ENCODE assay signal across 2 cellular contexts in genomic region chr21:34157456-34158025, GRCh38.
TF ChIP-seq lines count a peak whose summit lies in the region.

No MANE protein-coding gene starts in this region.

TF ChIP-seq in H1, 55 proteins besides CTCF, POLR2A, EP300 and RAD21 (continued from another document):
- TF ChIP-seq KDM1A (IDR thresholded peaks at IDR 0.05; ENCODE audit: borderline replicate concordance, low read length) (no peak), RNF2 (IDR thresholded peaks at IDR 0.05; ENCODE audit: borderline replicate concordance, low read depth, low read length, missing control alignments, poor library complexity, severe bottlenecking) (no peak), NANOG (IDR thresholded peaks at IDR 0.05; ENCODE audit: insufficient read depth, low read depth, low read length, poor library complexity, severe bottlenecking) (no peak), TEAD4 (IDR thresholded peaks at IDR 0.05; ENCODE audit: low read depth, low read length) (no peak), TAF1 (IDR thresholded peaks at IDR 0.05; ENCODE audit: low read depth, low read length) (no peak), SP1 (IDR thresholded peaks at IDR 0.05; ENCODE audit: low read depth, low read length) (no peak), SRF (IDR thresholded peaks at IDR 0.05; ENCODE audit: low read depth, low read length) (no peak)

TF ChIP-seq in liver, 16 proteins besides CTCF, POLR2A, EP300 and RAD21 (continued from another document):
- TF ChIP-seq HNF4A (conservative IDR thresholded peaks at IDR 0.05) = peak; percentile 58 to 60
- TF ChIP-seq RXRA (IDR thresholded peaks at IDR 0.05) = peak in 1 of 2 donors; percentile 38
- no peak for TF ChIP-seq MAX (IDR thresholded peaks at IDR 0.05)
- TF ChIP-seq, protein P1, sequence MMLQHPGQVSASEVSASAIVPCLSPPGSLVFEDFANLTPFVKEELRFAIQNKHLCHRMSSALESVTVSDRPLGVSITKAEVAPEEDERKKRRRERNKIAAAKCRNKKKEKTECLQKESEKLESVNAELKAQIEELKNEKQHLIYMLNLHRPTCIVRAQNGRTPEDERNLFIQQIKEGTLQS (IDR thresholded peaks at IDR 0.05) = no peak
- no peak for TF ChIP-seq FOXA1 (IDR thresholded peaks at IDR 0.05)
- TF ChIP-seq HNF4G (IDR thresholded peaks at IDR 0.05) = no peak
- no peak for TF ChIP-seq NR2F2 (IDR thresholded peaks at IDR 0.05)
- TF ChIP-seq JUND (IDR thresholded peaks at IDR 0.05) = no peak
- no peak for TF ChIP-seq TAF1 (conservative IDR thresholded peaks at IDR 0.05)
- TF ChIP-seq SP1 (IDR thresholded peaks at IDR 0.05) = peak; percentile 51
